In the genomic region with DNA sequence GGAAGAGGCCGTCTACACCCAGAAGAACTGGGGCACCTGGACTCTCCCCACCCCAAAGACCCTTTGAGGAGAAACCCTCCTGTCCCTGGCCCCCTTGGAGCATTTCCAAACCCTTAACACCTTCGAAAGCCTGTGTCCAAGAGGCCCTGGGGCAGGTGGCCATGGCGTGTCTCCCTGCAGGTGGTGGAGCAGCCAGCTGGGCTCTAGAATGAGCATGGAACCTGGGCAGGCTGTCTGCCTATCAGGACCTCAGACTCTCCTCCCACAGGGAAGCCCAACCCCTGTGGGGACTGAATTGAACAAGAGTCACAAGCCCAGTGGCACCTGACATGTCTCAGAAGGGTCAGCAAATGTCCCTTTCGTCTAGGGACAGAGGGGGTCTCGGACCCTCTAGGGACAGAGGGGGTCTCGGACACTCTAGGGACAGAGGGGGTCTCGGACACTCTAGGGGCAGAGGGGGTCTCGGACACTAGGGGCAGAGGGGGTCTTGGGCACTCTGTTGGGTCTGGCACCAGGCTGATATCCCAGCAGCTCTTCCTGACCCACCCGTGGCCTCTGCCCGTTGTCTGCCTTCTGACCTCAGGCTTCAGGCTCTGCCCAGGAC, we compare ENCODE assay signal across 1 cellular context.
TF ChIP-seq lines count a peak whose summit lies in the region.

No MANE protein-coding gene starts in this region.

TF ChIP-seq in IMR-90, 13 proteins besides CTCF, POLR2A, EP300 and RAD21 (continued from another document):
- TF ChIP-seq, protein P1, sequence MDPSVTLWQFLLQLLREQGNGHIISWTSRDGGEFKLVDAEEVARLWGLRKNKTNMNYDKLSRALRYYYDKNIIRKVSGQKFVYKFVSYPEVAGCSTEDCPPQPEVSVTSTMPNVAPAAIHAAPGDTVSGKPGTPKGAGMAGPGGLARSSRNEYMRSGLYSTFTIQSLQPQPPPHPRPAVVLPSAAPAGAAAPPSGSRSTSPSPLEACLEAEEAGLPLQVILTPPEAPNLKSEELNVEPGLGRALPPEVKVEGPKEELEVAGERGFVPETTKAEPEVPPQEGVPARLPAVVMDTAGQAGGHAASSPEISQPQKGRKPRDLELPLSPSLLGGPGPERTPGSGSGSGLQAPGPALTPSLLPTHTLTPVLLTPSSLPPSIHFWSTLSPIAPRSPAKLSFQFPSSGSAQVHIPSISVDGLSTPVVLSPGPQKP (IDR thresholded peaks at IDR 0.05; ENCODE audit: borderline replicate concordance, low read depth, low read length) = no peak
- no peak for TF ChIP-seq MAZ (IDR thresholded peaks at IDR 0.05; ENCODE audit: borderline replicate concordance, low read depth, low read length)
- no peak for TF ChIP-seq NFE2L2 (IDR thresholded peaks at IDR 0.05; ENCODE audit: low read depth, low read length)
- no peak for TF ChIP-seq SMC3 (IDR thresholded peaks at IDR 0.05; ENCODE audit: low read depth, low read length)
- no peak for TF ChIP-seq MXI1 (IDR thresholded peaks at IDR 0.05; ENCODE audit: borderline replicate concordance, low read depth, low read length)
- no peak for TF ChIP-seq CEBPB (IDR thresholded peaks at IDR 0.05; ENCODE audit: low read depth, low read length)
- TF ChIP-seq FOS (IDR thresholded peaks at IDR 0.05; ENCODE audit: low read depth, low read length) = no peak
- TF ChIP-seq CHD1 (IDR thresholded peaks at IDR 0.05; ENCODE audit: low read depth, low read length) = no peak
- no peak for TF ChIP-seq BHLHE40 (IDR thresholded peaks at IDR 0.05; ENCODE audit: low read depth, low read length)
- TF ChIP-seq RCOR1 (IDR thresholded peaks at IDR 0.05; ENCODE audit: insufficient replicate concordance, low read length) = no peak
- TF ChIP-seq, protein P2, sequence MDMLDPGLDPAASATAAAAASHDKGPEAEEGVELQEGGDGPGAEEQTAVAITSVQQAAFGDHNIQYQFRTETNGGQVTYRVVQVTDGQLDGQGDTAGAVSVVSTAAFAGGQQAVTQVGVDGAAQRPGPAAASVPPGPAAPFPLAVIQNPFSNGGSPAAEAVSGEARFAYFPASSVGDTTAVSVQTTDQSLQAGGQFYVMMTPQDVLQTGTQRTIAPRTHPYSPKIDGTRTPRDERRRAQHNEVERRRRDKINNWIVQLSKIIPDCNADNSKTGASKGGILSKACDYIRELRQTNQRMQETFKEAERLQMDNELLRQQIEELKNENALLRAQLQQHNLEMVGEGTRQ (IDR thresholded peaks at IDR 0.05; ENCODE audit: low read depth, low read length) = no peak
